Comparison of ENCODE assay signal across 8 cellular contexts in the genomic region with DNA sequence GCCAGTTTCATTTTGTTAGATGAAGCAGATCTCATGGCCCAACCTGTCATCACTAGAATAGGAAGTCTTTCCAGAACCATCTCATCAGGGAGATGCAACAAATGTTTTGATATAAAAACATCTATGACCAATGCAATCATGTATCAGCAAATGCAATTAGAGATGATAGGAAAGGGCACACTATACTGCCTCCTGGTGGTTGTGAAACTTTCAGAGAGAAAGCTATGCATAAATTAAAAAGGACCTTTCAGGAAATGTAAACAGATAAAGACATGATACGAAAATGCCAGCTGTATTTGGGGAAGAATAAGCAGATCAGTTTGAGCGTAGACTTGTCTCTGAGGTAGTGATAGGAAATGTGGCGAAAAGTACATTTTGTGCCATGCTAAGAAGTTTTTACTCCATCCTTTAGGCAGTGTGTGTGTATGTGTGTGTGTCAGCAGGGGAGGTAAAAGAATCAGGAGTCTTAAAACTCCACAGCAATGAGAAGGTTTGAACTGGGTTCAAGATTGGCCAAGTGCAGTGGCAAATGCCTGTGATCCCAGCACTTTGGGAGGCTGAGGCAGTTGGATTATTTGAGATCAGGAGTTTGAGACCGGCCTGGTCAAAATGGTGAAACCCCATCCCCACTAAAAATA.
DNase-seq lines count a peak whose midpoint lies in the region; ATAC-seq, FAIRE-seq and TF ChIP-seq lines count a peak whose summit lies in the region.

No MANE protein-coding gene starts in this region.

- no peak overlapping the region for H2AFZ ChIP-seq in GM12878 (ENCODE audit: control insufficient read depth, low read depth, low read length)

- H3K9me3 ChIP-seq in AG04450 (ENCODE audit: control insufficient read depth, insufficient read depth, low read length) (no peaks in the 10 kb centered on the region), GM12878 (replicated peaks; ENCODE audit: control insufficient read depth, insufficient read depth, low read length) (no peaks in the 10 kb centered on the region)

- peak; percentile 50 for TF ChIP-seq RAD21 in GM12878 (IDR thresholded peaks at IDR 0.05; ENCODE audit: insufficient read depth, low read depth, low read length)

- no peak overlapping the region for H3K4me3 Mint-ChIP-seq in nephron

- no peak for TF ChIP-seq EP300 in GM12878 (IDR thresholded peaks at IDR 0.05; ENCODE audit: borderline replicate concordance in 1 of 2, control insufficient read depth in 1 of 2, low read depth in 2 of 2, low read length in 2 of 2)

- no peak overlapping the region for H3K27ac Mint-ChIP-seq in nephron

- no peaks in the 10 kb centered on the region for H3K27me3 Mint-ChIP-seq in nephron (ENCODE audit: low read depth)

- no peak overlapping the region for H3K9ac ChIP-seq in GM12878 (ENCODE audit: control insufficient read depth, insufficient read depth, low read length)

- H3K4me1 Mint-ChIP-seq in nephron, result no peaks in the 10 kb centered on the region

- intact Hi-C loops in GM12878 (cut with micrococcal nuclease; ENCODE audit: unreplicated experiment), result loop anchor here (1.0 kb wide), 1 partner anchor 418 kb away; no protein-coding TSS in a partner anchor

- ATAC-seq in GM18870 (IDR thresholded peaks at IDR 0.05; ENCODE audit: unreplicated experiment) (peak; percentile 71), GM12878 (peak; percentile 65), HG02763 (IDR thresholded peaks at IDR 0.05; ENCODE audit: unreplicated experiment) (no peak)

- no peaks in the 10 kb centered on the region for H3K36me3 ChIP-seq in GM12878 (ENCODE audit: control insufficient read depth in 2 of 2, insufficient read depth in 2 of 2, low read length in 1 of 2)

- H3K27me3 ChIP-seq in AG04450 (ENCODE audit: control insufficient read depth, insufficient read depth, low read length) (no peaks in the 10 kb centered on the region), GM12878 (replicated peaks in 1 of 2; ENCODE audit: control insufficient read depth in 2 of 2, insufficient read depth in 2 of 2, low read length in 1 of 2) (no peaks in the 10 kb centered on the region)

- TF ChIP-seq CTCF in AG04450 (IDR thresholded peaks at IDR 0.05; ENCODE audit: low read depth, low read length), result peak; percentile 52
- TF ChIP-seq CTCF in GM12878 (IDR thresholded peaks at IDR 0.05 in 2 of 3, conservative IDR thresholded peaks at IDR 0.05 in 1 of 3; ENCODE audit: control insufficient read depth in 2 of 3, extremely low read depth in 1 of 3, insufficient read depth in 1 of 3, low read depth in 3 of 3, low read length in 3 of 3), result peak; percentile 50 to 61 (median 50)
- peak; percentile 36 to 61 (median 40) for TF ChIP-seq CTCF in nephron (IDR thresholded peaks at IDR 0.05; ENCODE audit: unreplicated experiment in 3 of 3)

- H3K4me1 ChIP-seq in GM12878 (ENCODE audit: control insufficient read depth, insufficient read depth, low read length), result no peaks in the 10 kb centered on the region

- H3K27ac ChIP-seq in AG04450 (ENCODE audit: low read depth, low read length), result no peak overlapping the region
- no peak overlapping the region for H3K27ac ChIP-seq in GM12878 (ENCODE audit: control insufficient read depth, insufficient read depth)

- CTCF ChIA-PET in AG04450 (lab: Charles Lee), result interaction anchor here (0.5 to 1.9 kb wide), 4 partner anchors 58 to 473 kb away, joined by 3 to 14 read pairs (median 4); no protein-coding TSS in a partner anchor
- CTCF ChIA-PET in GM12878 (lab: Yijun Ruan, JAX), result interaction anchor here (0.5 to 1.9 kb wide), 16 partner anchors 9 to 594 kb away, joined by 3 to 14 read pairs (median 4); no protein-coding TSS in a partner anchor

- BruUV-seq in GM12878 (replicated peaks; lab: Mats Ljungman, UMichigan), result no TSS peak

- RAD21 ChIA-PET in GM12878 (lab: Charles Lee; ENCODE audit: unreplicated experiment), result interaction anchor here (0.6 to 1.3 kb wide), 3 partner anchors 9 to 533 kb away, joined by 3 to 5 read pairs (median 3); no protein-coding TSS in a partner anchor

- H3K4me3 ChIP-seq in AG04450 (ENCODE audit: low read depth, low read length) (no peak overlapping the region), GM12878 (no peak overlapping the region)

- H3K9me3 Mint-ChIP-seq in nephron, result no peaks in the 10 kb centered on the region

- no peaks in the 10 kb centered on the region for H3K79me2 ChIP-seq in GM12878 (ENCODE audit: control insufficient read depth, insufficient read depth, low read length)

- FAIRE-seq in HTR-8/SVneo (lab: Jason Lieb, UNC) (no peak), GM12878 (lab: Jason Lieb, UNC) (no peak)

- SMC1A ChIA-PET in GM12878 (lab: Charles Lee; ENCODE audit: uncharacterized antibody, unreplicated experiment), result interaction anchor here (1.0 to 1.9 kb wide), 4 partner anchors 122 to 533 kb away, joined by 3 to 9 read pairs (median 5); no protein-coding TSS in a partner anchor

- DNase-seq in AG04450 (ENCODE audit: low read depth, low spot score), result no peak
- DNase-seq in HTR-8/SVneo (ENCODE audit: insufficient read length, low spot score), result peak; percentile 0
- no peak for DNase-seq in GM12878 (ENCODE audit: low read depth, low spot score)
- DNase-seq in amniotic stem cell (lab: John Stamatoyannopoulos, UW), result no peak
- DNase-seq in dedifferentiated amniotic fluid mesenchymal stem cell (ENCODE audit: extremely low spot score), result no peak

- no peak overlapping the region for H3K4me2 ChIP-seq in GM12878 (ENCODE audit: control insufficient read depth, insufficient read depth)

- WGBS in GM12878 (ENCODE audit: insufficient coverage, insufficient replicate concordance, low lambda C conversion rate, missing lambda C conversion rate), result 4% methylated on average over 4 of the region's 4 CpGs

- in situ Hi-C loops in GM12878 (cut with MboI), result no loop called here

- no peak for TF ChIP-seq POLR2A in GM12878 (IDR thresholded peaks at IDR 0.05; ENCODE audit: low read depth, low read length)

- no peaks in the 10 kb centered on the region for H3K36me3 Mint-ChIP-seq in nephron (ENCODE audit: low read depth)

- no peaks in the 10 kb centered on the region for H4K20me1 ChIP-seq in GM12878 (ENCODE audit: control insufficient read depth, insufficient read depth)

- POLR2A ChIA-PET in AG04450 (lab: Yijun Ruan, JAX), result no interaction called here
- POLR2A ChIA-PET in GM12878 (lab: Charles Lee), result no interaction called here

TF ChIP-seq in GM12878, 131 proteins besides CTCF, POLR2A, EP300 and RAD21:
- no peak for TF ChIP-seq CHD2 (IDR thresholded peaks at IDR 0.05; ENCODE audit: borderline replicate concordance, low read depth, low read length)
- peak; percentile 60; the same call in 1 of the 2 replicates for TF ChIP-seq SMC3 (IDR thresholded peaks at IDR 0.05; ENCODE audit: borderline replicate concordance, low read length)
- TF ChIP-seq RBBP5 (conservative IDR thresholded peaks at IDR 0.05), result no peak
- peak; percentile 50; the same call in 1 of the 3 replicates for TF ChIP-seq POU2F2 (IDR thresholded peaks at IDR 0.05; ENCODE audit: borderline replicate concordance, low read depth, low read length)
